Comparison of ENCODE assay signal across 13 cellular contexts in the genomic region with DNA sequence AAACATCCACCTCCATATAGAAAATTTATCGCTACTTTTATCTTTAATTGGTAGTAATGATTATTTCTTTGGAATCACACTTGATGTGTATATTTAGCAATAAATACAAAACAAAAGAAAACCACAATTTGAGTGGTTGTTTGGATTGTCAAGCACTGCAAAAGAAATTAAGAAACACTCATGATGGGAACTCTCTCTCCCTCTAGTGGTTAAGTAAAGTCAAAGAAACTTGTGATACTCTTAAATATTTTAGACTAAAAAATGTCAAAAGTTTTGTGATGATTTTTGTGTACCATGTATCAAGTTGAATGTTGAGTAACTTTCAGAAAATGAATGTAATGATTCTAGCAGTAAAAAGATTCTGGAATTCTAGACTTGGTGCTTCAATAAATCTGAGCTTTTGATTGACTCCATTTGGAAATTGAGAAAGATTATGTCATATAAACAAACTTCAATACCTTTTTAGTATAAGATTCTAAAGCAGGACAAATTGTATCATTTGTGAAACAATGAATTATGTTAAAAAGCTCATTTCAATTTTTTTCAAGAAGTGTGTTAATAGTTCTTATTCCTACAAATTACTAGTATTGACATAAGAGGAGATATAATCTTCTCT. TPM values are rescaled to one million over a fixed set of nuclear protein-coding genes. Genes with fewer than 3 reads are reported as not detected.
DNase-seq lines count a peak whose midpoint lies in the region; ATAC-seq and TF ChIP-seq lines count a peak whose summit lies in the region.
"Had no signal": no experiment of that assay in that cellular context is flagged by ENCODE, and none has a peak within 500 bp of the region (broad histone marks: within the 10 kb centered on the region; RNA-seq: fewer than 3 reads in every experiment).

No MANE protein-coding gene starts in this region.

- no peak overlapping the region for H3K4me3 ChIP-seq in AG04450 (ENCODE audit: low read depth, low read length)
- H3K4me3 ChIP-seq: heart left ventricle had no signal

- ATAC-seq in HG02623 (IDR thresholded peaks at IDR 0.05; ENCODE audit: unreplicated experiment) (no peak), HG02870 (IDR thresholded peaks at IDR 0.05; ENCODE audit: unreplicated experiment) (no peak), HG03460 (IDR thresholded peaks at IDR 0.05; ENCODE audit: unreplicated experiment) (no peak)
- ATAC-seq: heart left ventricle had no signal

- DNase-seq in AG04450 (ENCODE audit: low read depth, low spot score) = no peak
- peak; percentile 39 for DNase-seq in RKO (ENCODE audit: low spot score)
- DNase-seq in foreskin melanocyte = peak; percentile 8
- no peak for DNase-seq in activated effector memory CD4-positive, alpha-beta T cell treated with anti-CD3 and anti-CD28 coated beads, Interleukin-2, amount 50 U/mL, for 16 hours
- DNase-seq: activated CD8-positive, alpha-beta memory T cell treated with anti-CD3 and anti-CD28 coated beads for 24 hours; anterior cingulate cortex; heart left ventricle; MV-4-11; naive B cell had no signal

- POLR2A ChIA-PET in AG04450 (lab: Yijun Ruan, JAX) = interaction anchor here (0.6 kb wide), 1 partner anchor 608 kb away, joined by 3 read pairs; no protein-coding TSS in a partner anchor

- CTCF ChIA-PET in AG04450 (lab: Charles Lee) = interaction anchor here (0.6 to 1.9 kb wide), 11 partner anchors 10 to 630 kb away, joined by 3 to 23 read pairs (median 4); no protein-coding TSS in a partner anchor

- H3K27ac ChIP-seq in AG04450 (ENCODE audit: low read depth, low read length) = no peak overlapping the region
- H3K27ac ChIP-seq: heart left ventricle had no signal

- peak; percentile 65 for TF ChIP-seq CTCF in AG04450 (IDR thresholded peaks at IDR 0.05; ENCODE audit: low read depth, low read length)
- 0 out of 2 replicates have a peak, but pooled peaks have one; percentile 16 for TF ChIP-seq CTCF in GM12874 (IDR thresholded peaks at IDR 0.05; ENCODE audit: insufficient read depth, low read depth, low read length)

- no peaks in the 10 kb centered on the region for H3K27me3 ChIP-seq in AG04450 (ENCODE audit: control insufficient read depth, insufficient read depth, low read length)
- H3K27me3 ChIP-seq: heart left ventricle had no signal

- no peaks in the 10 kb centered on the region for H3K9me3 ChIP-seq in AG04450 (ENCODE audit: control insufficient read depth, insufficient read depth, low read length)
- H3K9me3 ChIP-seq: heart left ventricle had no signal

RNA-seq across cellular contexts. Expression of gene MUC15, which starts 20.8 kb away (rescaled TPM):
- polyA plus RNA-seq in AG04450 (2011; rRNA removed) = not detected in 2 replicates
- polyA minus RNA-seq in AG04450 (2011; rRNA and poly(A)+ RNA removed) = not detected in 2 replicates
- polyA plus RNA-seq: heart left ventricle had no signal

Comparison
In these comparisons a context has a peak if more than half of its experiments do, and no peak if none do; other contexts are left out.
1. DNase-seq: peak in RKO (single experiment) and foreskin melanocyte (single experiment); none in AG04450 (single experiment) and activated effector memory CD4-positive, alpha-beta T cell treated with anti-CD3 and anti-CD28 coated beads, Interleukin-2, amount 50 U/mL, for 16 hours (single experiment).